In genomic region chr11:67274768-67275605, GRCh38 we compare ENCODE assay signal across 1 cellular context.
TF ChIP-seq lines count a peak whose summit lies in the region.

No MANE protein-coding gene starts in this region.

TF ChIP-seq in H1, 55 proteins besides CTCF, POLR2A, EP300 and RAD21:
- TF ChIP-seq EZH2 (IDR thresholded peaks at IDR 0.05; ENCODE audit: low read depth, low read length, severe bottlenecking), result no peak
- no peak for TF ChIP-seq CREB1 (IDR thresholded peaks at IDR 0.05)
- no peak for TF ChIP-seq HDAC6 (IDR thresholded peaks at IDR 0.05; ENCODE audit: low read depth, low read length)
- TF ChIP-seq BCL11A (IDR thresholded peaks at IDR 0.05; ENCODE audit: low read depth in 2 of 2, low read length in 2 of 2), result no peak
- TF ChIP-seq GABPA (IDR thresholded peaks at IDR 0.05; ENCODE audit: borderline replicate concordance, insufficient read depth, low read length), result no peak
- TF ChIP-seq, protein P1, sequence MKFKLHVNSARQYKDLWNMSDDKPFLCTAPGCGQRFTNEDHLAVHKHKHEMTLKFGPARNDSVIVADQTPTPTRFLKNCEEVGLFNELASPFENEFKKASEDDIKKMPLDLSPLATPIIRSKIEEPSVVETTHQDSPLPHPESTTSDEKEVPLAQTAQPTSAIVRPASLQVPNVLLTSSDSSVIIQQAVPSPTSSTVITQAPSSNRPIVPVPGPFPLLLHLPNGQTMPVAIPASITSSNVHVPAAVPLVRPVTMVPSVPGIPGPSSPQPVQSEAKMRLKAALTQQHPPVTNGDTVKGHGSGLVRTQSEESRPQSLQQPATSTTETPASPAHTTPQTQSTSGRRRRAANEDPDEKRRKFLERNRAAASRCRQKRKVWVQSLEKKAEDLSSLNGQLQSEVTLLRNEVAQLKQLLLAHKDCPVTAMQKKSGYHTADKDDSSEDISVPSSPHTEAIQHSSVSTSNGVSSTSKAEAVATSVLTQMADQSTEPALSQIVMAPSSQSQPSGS (IDR thresholded peaks at IDR 0.05; ENCODE audit: low read length), result no peak
- no peak for TF ChIP-seq POU5F1 (IDR thresholded peaks at IDR 0.05; ENCODE audit: low read depth, low read length)
- TF ChIP-seq ZNF274 (IDR thresholded peaks at IDR 0.05; ENCODE audit: borderline replicate concordance, extremely low read depth, low read length), result no peak
- no peak for TF ChIP-seq TEAD4 (IDR thresholded peaks at IDR 0.05; ENCODE audit: low read depth, low read length)
- TF ChIP-seq RBBP5 (IDR thresholded peaks at IDR 0.05; ENCODE audit: borderline replicate concordance, low read depth, low read length), result no peak
- no peak for TF ChIP-seq BRCA1 (IDR thresholded peaks at IDR 0.05; ENCODE audit: low read depth, low read length)
- no peak for TF ChIP-seq SIRT6 (IDR thresholded peaks at IDR 0.05; ENCODE audit: low read length)
- no peak for TF ChIP-seq SUZ12 (IDR thresholded peaks at IDR 0.05; ENCODE audit: low read length)
